Comparison of ENCODE assay signal across 8 cellular contexts in genomic region chr20:48826883-48827771, GRCh38. TPM values are rescaled to one million over a fixed set of nuclear protein-coding genes. Genes with fewer than 3 reads are reported as not detected.
A peak's percentile ranks its signal among the peaks of the same experiment; 100 is the strongest.
DNase-seq lines count a peak whose midpoint lies in the region; ATAC-seq and TF ChIP-seq lines count a peak whose summit lies in the region.

No MANE protein-coding gene starts in this region.

- TF ChIP-seq CTCF in colonic mucosa (IDR thresholded peaks at IDR 0.05) (no peak), tibial artery (IDR thresholded peaks at IDR 0.05) (no peak)

- H3K27me3 ChIP-seq in colonic mucosa = peaks cover 12% of the 10 kb centered on the region
- no peaks in the 10 kb centered on the region for H3K27me3 ChIP-seq in tibial artery

- peak; percentile 21 to 32 for DNase-seq in activated CD4-positive, alpha-beta T cell treated with anti-CD3 and anti-CD28 coated beads for 4 hours
- DNase-seq in activated CD4-positive, alpha-beta T cell treated with anti-CD3 and anti-CD28 coated beads, Interleukin-2, amount 50 U/mL, for 1 hour = no peak
- DNase-seq in SK-N-MC (ENCODE audit: low read depth, low spot score) (no peak), colonic mucosa (no peak), tibial artery (no peak), SW 1271 (lab: John Stamatoyannopoulos, UW) (no peak)

- intact Hi-C loops in colonic mucosa (cut with DNase I) (no loop called here), tibial artery (cut with DNase I; ENCODE audit: low total_unique reads) (loop anchor here (5.0 kb wide), 1 partner anchor 100 kb away; no protein-coding TSS in a partner anchor)

- H3K36me3 ChIP-seq in SK-N-MC (ENCODE audit: insufficient read depth, low read length) (peaks cover 21% of the 10 kb centered on the region), colonic mucosa (no peaks in the 10 kb centered on the region), mesodermal cell (ENCODE audit: control insufficient read depth, insufficient read depth, low read length) (no peaks in the 10 kb centered on the region), tibial artery (no peaks in the 10 kb centered on the region)

- peak overlapping the region; percentile 89 for H3K27ac ChIP-seq in SK-N-MC
- peak overlapping the region; percentile 40 for H3K27ac ChIP-seq in colonic mucosa
- H3K27ac ChIP-seq in mesodermal cell (ENCODE audit: low read depth, low read length, severe bottlenecking) = peak overlapping the region; percentile 51
- peak overlapping the region; percentile 52 to 62 for H3K27ac ChIP-seq in tibial artery

- no peaks in the 10 kb centered on the region for H3K4me1 ChIP-seq in colonic mucosa
- peaks cover 31% of the 10 kb centered on the region for H3K4me1 ChIP-seq in mesodermal cell (ENCODE audit: control insufficient read depth, insufficient read depth, low read length, poor library complexity, severe bottlenecking)
- peaks cover 0 to 59% (median 33%) of the 10 kb centered on the region in 4 donors for H3K4me1 ChIP-seq in tibial artery

- ATAC-seq in HG02938 (IDR thresholded peaks at IDR 0.05; ENCODE audit: unreplicated experiment) = peak; percentile 19

- H3K4me3 ChIP-seq in SK-N-MC (peak overlapping the region; percentile 85), colonic mucosa (peak overlapping the region; percentile 50), mesodermal cell (ENCODE audit: extremely low read depth, insufficient read depth, low read length, poor library complexity, severe bottlenecking) (peak overlapping the region; percentile 66), tibial artery (peak overlapping the region; percentile 67 to 85)

- 0% methylated on average over 59 to 64 of the region's 72 CpGs for WGBS in mesodermal cell (ENCODE audit: insufficient coverage in 2 of 2), 2 experiments

- H3K9ac ChIP-seq in SK-N-MC (ENCODE audit: insufficient read length) (peak overlapping the region; percentile 87), colonic mucosa (ENCODE audit: low read depth in 2 of 2, low read length in 2 of 2) (peak overlapping the region; percentile 58 to 81)

- H3K9me3 ChIP-seq in SK-N-MC (ENCODE audit: low read depth, low read length) = no peaks in the 10 kb centered on the region
- no peaks in the 10 kb centered on the region for H3K9me3 ChIP-seq in colonic mucosa
- H3K9me3 ChIP-seq in mesodermal cell (ENCODE audit: control insufficient read depth, low read length) = no peaks in the 10 kb centered on the region
- no peaks in the 10 kb centered on the region for H3K9me3 ChIP-seq in tibial artery

RNA-seq across cellular contexts. Expression of gene PREX1, which starts 0.7 kb away (rescaled TPM):
- total RNA-seq in colonic mucosa = 10 to 100 TPM in 1 of 2 donors, 1 to 10 TPM in 1; 7.2 to 24.6 TPM
- polyA plus RNA-seq in mesodermal cell (2013, experiment 1 of 2) = 53.5 TPM
- 34.1 TPM for polyA plus RNA-seq in mesodermal cell (2013, experiment 2 of 2)

Comparison
In these comparisons a context has a peak if more than half of its experiments do, and no peak if none do; other contexts are left out.
1. DNase-seq: peak in activated CD4-positive, alpha-beta T cell treated with anti-CD3 and anti-CD28 coated beads for 4 hours (2 of 2); none in activated CD4-positive, alpha-beta T cell treated with anti-CD3 and anti-CD28 coated beads, Interleukin-2, amount 50 U/mL, for 1 hour (single experiment), SK-N-MC (single experiment), colonic mucosa (single experiment), tibial artery (0 of 2) and SW 1271 (0 of 2).
2. Peak in every context shown above with its lines, with median percentiles within 50 percentile points of each other: H3K27ac ChIP-seq and H3K4me3 ChIP-seq.